8 cellular contexts compared by ENCODE assay signal in the genomic region with DNA sequence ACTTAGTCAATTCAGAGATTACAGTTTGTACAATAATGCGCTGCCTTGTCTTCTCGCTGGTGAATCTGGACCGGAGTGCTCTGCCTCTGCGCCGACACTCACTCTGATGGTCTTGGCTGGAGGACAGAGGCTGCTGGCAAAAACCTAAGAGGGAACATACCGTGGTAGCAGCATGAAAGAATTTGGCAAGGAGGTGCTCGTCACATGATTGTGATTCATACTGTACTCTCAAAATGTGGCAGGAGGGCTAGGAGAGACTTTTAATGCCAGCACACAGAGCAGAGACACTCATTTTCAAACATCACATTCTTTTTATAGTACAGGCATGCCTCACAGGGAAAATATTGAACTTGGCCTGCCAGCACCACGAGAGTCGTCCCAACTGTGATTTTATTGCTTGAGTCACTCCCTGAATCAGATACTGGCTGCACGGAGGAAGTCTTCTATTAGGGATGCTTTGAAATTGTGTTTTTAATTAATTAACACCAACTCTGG.
DNase-seq lines count a peak whose midpoint lies in the region; ATAC-seq and TF ChIP-seq lines count a peak whose summit lies in the region.

No MANE protein-coding gene starts in this region.

- peaks cover 23% of the 10 kb centered on the region for H3K79me2 ChIP-seq in hepatocyte
- H3K79me2 ChIP-seq in smooth muscle cell (ENCODE audit: low read depth), result peaks cover 23% of the 10 kb centered on the region

- H2AFZ ChIP-seq in hepatocyte (peak overlapping the region; percentile 14), smooth muscle cell (ENCODE audit: low read depth) (no peak overlapping the region)

- H3K27me3 ChIP-seq in hepatocyte, result no peaks in the 10 kb centered on the region
- H3K27me3 ChIP-seq in smooth muscle cell (ENCODE audit: low read depth), result no peaks in the 10 kb centered on the region

- peak overlapping the region; percentile 96 for H3K9ac ChIP-seq in smooth muscle cell (ENCODE audit: low read depth)

- H3K36me3 ChIP-seq in hepatocyte (replicated peaks; ENCODE audit: insufficient read depth, low read depth), result no peaks in the 10 kb centered on the region
- H3K36me3 ChIP-seq in smooth muscle cell (ENCODE audit: low read depth), result no peaks in the 10 kb centered on the region

- no peak overlapping the region for H3K4me3 Mint-ChIP-seq in activated naive CD8-positive, alpha-beta T cell treated with anti-CD3 and anti-CD28 coated beads, Interleukin-2, amount 50 U/mL, for 24 hours

- H4K20me1 ChIP-seq in hepatocyte (ENCODE audit: insufficient read depth, poor library complexity, severe bottlenecking) (no peaks in the 10 kb centered on the region), smooth muscle cell (ENCODE audit: low read depth) (no peaks in the 10 kb centered on the region)

- 25% methylated on average over 10 of the region's 10 CpGs for WGBS in hepatocyte (ENCODE audit: low lambda C conversion rate, missing lambda C conversion rate)
- WGBS in smooth muscle cell (ENCODE audit: low lambda C conversion rate), result 10% methylated on average over 10 of the region's 10 CpGs

- H3K9me2 ChIP-seq in hepatocyte (replicated peaks; ENCODE audit: insufficient read depth), result no peaks in the 10 kb centered on the region

- H3K4me1 ChIP-seq in hepatocyte (ENCODE audit: insufficient read depth) (peaks cover 62% of the 10 kb centered on the region), smooth muscle cell (ENCODE audit: low read depth) (peaks cover 73% of the 10 kb centered on the region)

- no peak overlapping the region for H3K27ac Mint-ChIP-seq in activated naive CD8-positive, alpha-beta T cell treated with anti-CD3 and anti-CD28 coated beads, Interleukin-2, amount 50 U/mL, for 24 hours

- H3K27ac ChIP-seq in hepatocyte, result peak overlapping the region; percentile 92
- H3K27ac ChIP-seq in smooth muscle cell (ENCODE audit: low read depth), result peak overlapping the region; percentile 100

- peaks cover 66% of the 10 kb centered on the region for H3F3A ChIP-seq in smooth muscle cell (ENCODE audit: low read depth)

- no peaks in the 10 kb centered on the region for H3K9me3 Mint-ChIP-seq in activated naive CD8-positive, alpha-beta T cell treated with anti-CD3 and anti-CD28 coated beads, Interleukin-2, amount 50 U/mL, for 24 hours

- ATAC-seq in activated naive CD8-positive, alpha-beta T cell treated with anti-CD3 and anti-CD28 coated beads, Interleukin-2, amount 50 U/mL, for 24 hours, result no peak
- ATAC-seq in HG02798 (IDR thresholded peaks at IDR 0.05; ENCODE audit: poor library complexity, unreplicated experiment), result no peak
- ATAC-seq in activated CD4-positive, CD25-positive, alpha-beta regulatory T cell treated with anti-CD3 and anti-CD28 coated beads, Interleukin-2, amount 50 U/mL, for 24 hours, result no peak

- H3K9me3 ChIP-seq in hepatocyte (ENCODE audit: low read depth) (no peaks in the 10 kb centered on the region), smooth muscle cell (replicated peaks; ENCODE audit: low read depth) (no peaks in the 10 kb centered on the region)

- no peaks in the 10 kb centered on the region for H3K36me3 Mint-ChIP-seq in activated naive CD8-positive, alpha-beta T cell treated with anti-CD3 and anti-CD28 coated beads, Interleukin-2, amount 50 U/mL, for 24 hours (ENCODE audit: low read depth)

- H3K27me3 Mint-ChIP-seq in activated naive CD8-positive, alpha-beta T cell treated with anti-CD3 and anti-CD28 coated beads, Interleukin-2, amount 50 U/mL, for 24 hours, result peaks cover 33% of the 10 kb centered on the region

- H3K4me3 ChIP-seq in hepatocyte (no peak overlapping the region), smooth muscle cell (peak overlapping the region; percentile 22)

- peak overlapping the region; percentile 58 for H3K4me2 ChIP-seq in hepatocyte
- H3K4me2 ChIP-seq in smooth muscle cell, result peak overlapping the region; percentile 84

- TF ChIP-seq CTCF in hepatocyte (IDR thresholded peaks at IDR 0.05; ENCODE audit: poor library complexity) (no peak), smooth muscle cell (IDR thresholded peaks at IDR 0.05; ENCODE audit: borderline replicate concordance, insufficient read depth, poor library complexity, severe bottlenecking) (no peak)

- H3K4me1 Mint-ChIP-seq in activated naive CD8-positive, alpha-beta T cell treated with anti-CD3 and anti-CD28 coated beads, Interleukin-2, amount 50 U/mL, for 24 hours, result no peaks in the 10 kb centered on the region

- DNase-seq in H4 (ENCODE audit: low spot score) (peak; percentile 90), anterior cingulate cortex (lab: John Stamatoyannopoulos, UW) (peak in 42 of 58 donors; percentile 1 to 69 (median 18)), hepatocyte (ENCODE audit: low spot score) (peak; percentile 73), smooth muscle cell (lab: John Stamatoyannopoulos, UW; ENCODE audit: unreplicated experiment) (peak; percentile 36)
- DNase-seq in activated naive CD8-positive, alpha-beta T cell treated with anti-CD3 and anti-CD28 coated beads, Interleukin-2, amount 50 U/mL, for 24 hours, result no peak
- DNase-seq in activated CD8-positive, alpha-beta memory T cell treated with anti-CD3 and anti-CD28 coated beads for 24 hours, result no peak

Comparison
In these comparisons a context has a peak if more than half of its experiments do, and no peak if none do; other contexts are left out.
1. DNase-seq: peak in H4 (single experiment), anterior cingulate cortex (42 of 58), hepatocyte (single experiment) and smooth muscle cell (single experiment); none in activated naive CD8-positive, alpha-beta T cell treated with anti-CD3 and anti-CD28 coated beads, Interleukin-2, amount 50 U/mL, for 24 hours (single experiment) and activated CD8-positive, alpha-beta memory T cell treated with anti-CD3 and anti-CD28 coated beads for 24 hours (single experiment).